ENCODE assay signal across 24 cellular contexts in genomic region chr17:68824707-68825106, GRCh38.
"Had no signal": no experiment of that assay in that cellular context is flagged by ENCODE, and none has a peak within 500 bp of the region (broad histone marks: within the 10 kb centered on the region; RNA-seq: fewer than 3 reads in every experiment).

No MANE protein-coding gene starts in this region.

- H3K4me1 Mint-ChIP-seq: immature natural killer cell; naive B cell; naive thymus-derived CD8-positive, alpha-beta T cell had no signal

- H3K79me2 ChIP-seq: hepatocyte had no signal

- H3K27ac Mint-ChIP-seq: immature natural killer cell; mesothelial cell of epicardium; naive B cell; naive thymus-derived CD8-positive, alpha-beta T cell had no signal

- H3K4me1 ChIP-seq: gastroesophageal sphincter, lower lobe of right lung had no signal

- H3K27me3 ChIP-seq: esophagus muscularis mucosa, foreskin keratinocyte, heart left ventricle, hepatocyte had no signal

- DNase-seq: dermis blood vessel endothelial cell; effector CD8-positive, alpha-beta T cell; foreskin keratinocyte; heart left ventricle; hypothalamus; immature natural killer cell; islet precursor cell; kidney; kidney glomerular epithelial cell; left colon; left ventricle myocardium inferior; lower lobe of right lung; mesenchymal stem cell; mucosa of descending colon; naive B cell; naive thymus-derived CD8-positive, alpha-beta T cell had no signal

- H2AFZ ChIP-seq: hepatocyte had no signal

- H3K27ac ChIP-seq: coronary artery, esophagus muscularis mucosa, foreskin keratinocyte, gastroesophageal sphincter, heart left ventricle, hepatocyte, left ventricle myocardium inferior, lower lobe of right lung had no signal

- H3K4me3 ChIP-seq: coronary artery, esophagus muscularis mucosa, gastroesophageal sphincter, heart left ventricle, hepatocyte, left ventricle myocardium inferior, lower lobe of right lung, mucosa of descending colon had no signal

- FAIRE-seq: colon, endothelial cell of umbilical vein, frontal cortex, kidney had no signal

- ATAC-seq: foreskin keratinocyte; gastroesophageal sphincter; heart left ventricle; left colon; lower lobe of right lung; mucosa of descending colon; naive thymus-derived CD8-positive, alpha-beta T cell had no signal

- H3K36me3 ChIP-seq: esophagus muscularis mucosa, gastroesophageal sphincter, heart left ventricle, left ventricle myocardium inferior, lower lobe of right lung had no signal

- H3K9me3 ChIP-seq: esophagus muscularis mucosa, gastroesophageal sphincter, heart left ventricle, left ventricle myocardium inferior, lower lobe of right lung, mucosa of descending colon had no signal

- H3K4me2 ChIP-seq: hepatocyte had no signal

- H3K4me3 Mint-ChIP-seq: immature natural killer cell; mesothelial cell of epicardium; naive B cell; naive thymus-derived CD8-positive, alpha-beta T cell had no signal

- H3K36me3 Mint-ChIP-seq: immature natural killer cell; mesothelial cell of epicardium; naive B cell; naive thymus-derived CD8-positive, alpha-beta T cell had no signal

- H3K9me3 Mint-ChIP-seq: immature natural killer cell; naive thymus-derived CD8-positive, alpha-beta T cell had no signal
